20 cellular contexts compared by ENCODE assay signal in genomic region chr7:1851731-1852531, GRCh38.
DNase-seq lines count a peak whose midpoint lies in the region; ATAC-seq and TF ChIP-seq lines count a peak whose summit lies in the region.
"Had no signal": no experiment of that assay in that cellular context is flagged by ENCODE, and none has a peak within 500 bp of the region (broad histone marks: within the 10 kb centered on the region; RNA-seq: fewer than 3 reads in every experiment).

No MANE protein-coding gene starts in this region.

- ATAC-seq in activated CD8-positive, alpha-beta memory T cell treated with anti-CD3 and anti-CD28 coated beads, Interleukin-2, amount 10 ng/mL, durations not matched to agents 7 days and 5 days, result no peak
- no peak for ATAC-seq in HG03097 (IDR thresholded peaks at IDR 0.05; ENCODE audit: low FRiP score, unreplicated experiment)
- ATAC-seq: activated CD4-positive, CD25-positive, alpha-beta regulatory T cell treated with anti-CD3 and anti-CD28 coated beads, Interleukin-2, amount 50 U/mL, for 24 hours; CD8-positive, alpha-beta T cell; gastrocnemius medialis; stimulated activated naive CD8-positive, alpha-beta T cell treated with anti-CD3 and anti-CD28 coated beads, Interleukin-15, amount 100 ng/mL, for 72 hours; T-helper 17 cell had no signal

- H3K27ac Mint-ChIP-seq in activated CD8-positive, alpha-beta memory T cell treated with anti-CD3 and anti-CD28 coated beads, Interleukin-2, amount 10 ng/mL, durations not matched to agents 7 days and 5 days, result no peak overlapping the region
- H3K27ac Mint-ChIP-seq: dendritic cell treated with granulocyte-macrophage colony-stimulating factor and Interleukin-4, amounts not matched to agents 40 ng/mL and 50 ng/mL, for 4 days; T-helper 17 cell had no signal

- no peak overlapping the region for H3K4me3 Mint-ChIP-seq in activated CD8-positive, alpha-beta memory T cell treated with anti-CD3 and anti-CD28 coated beads, Interleukin-2, amount 10 ng/mL, durations not matched to agents 7 days and 5 days
- H3K4me3 Mint-ChIP-seq: CD8-positive, alpha-beta T cell; dendritic cell treated with granulocyte-macrophage colony-stimulating factor and Interleukin-4, amounts not matched to agents 40 ng/mL and 50 ng/mL, for 4 days; naive B cell; stimulated activated naive CD8-positive, alpha-beta T cell treated with anti-CD3 and anti-CD28 coated beads, Interleukin-15, amount 100 ng/mL, for 72 hours; T-helper 17 cell had no signal

- DNase-seq in activated CD8-positive, alpha-beta memory T cell treated with anti-CD3 and anti-CD28 coated beads, Interleukin-2, amount 50 U/mL, for 4 hours, result peak; percentile 7
- DNase-seq in activated CD8-positive, alpha-beta memory T cell treated with anti-CD3 and anti-CD28 coated beads, Interleukin-2, amount 10 ng/mL, durations not matched to agents 7 days and 5 days, result no peak
- peak; percentile 90 for DNase-seq in NCI-H510A (lab: John Stamatoyannopoulos, UW)
- peak; percentile 64 for DNase-seq in left kidney (ENCODE audit: low read depth, low spot score)
- DNase-seq in sigmoid colon, result peak; percentile 55
- DNase-seq in MV-4-11 (lab: John Stamatoyannopoulos, UW), result no peak
- DNase-seq in prostate gland (ENCODE audit: low spot score), result no peak
- DNase-seq: activated gamma-delta T cell; mammary epithelial cell; naive B cell; NCI-H1417 treated with DMSO at 0.1 percent for 48 hours; SHP77 treated with DMSO at 0.1 percent for 48 hours; stimulated activated naive CD8-positive, alpha-beta T cell treated with anti-CD3 and anti-CD28 coated beads, Interleukin-15, amount 100 ng/mL, for 72 hours had no signal

- no peaks in the 10 kb centered on the region for H3K9me3 Mint-ChIP-seq in activated CD8-positive, alpha-beta memory T cell treated with anti-CD3 and anti-CD28 coated beads, Interleukin-2, amount 10 ng/mL, durations not matched to agents 7 days and 5 days (ENCODE audit: low read depth)
- H3K9me3 Mint-ChIP-seq: CD8-positive, alpha-beta T cell; dendritic cell treated with granulocyte-macrophage colony-stimulating factor and Interleukin-4, amounts not matched to agents 40 ng/mL and 50 ng/mL, for 4 days; naive B cell; stimulated activated naive CD8-positive, alpha-beta T cell treated with anti-CD3 and anti-CD28 coated beads, Interleukin-15, amount 100 ng/mL, for 72 hours had no signal

- H3K9me3 ChIP-seq in sigmoid colon (no peaks in the 10 kb centered on the region), prostate gland (no peaks in the 10 kb centered on the region)
- H3K9me3 ChIP-seq: gastrocnemius medialis had no signal

- no peaks in the 10 kb centered on the region for H3K27me3 Mint-ChIP-seq in activated CD8-positive, alpha-beta memory T cell treated with anti-CD3 and anti-CD28 coated beads, Interleukin-2, amount 10 ng/mL, durations not matched to agents 7 days and 5 days
- H3K27me3 Mint-ChIP-seq: dendritic cell treated with granulocyte-macrophage colony-stimulating factor and Interleukin-4, amounts not matched to agents 40 ng/mL and 50 ng/mL, for 4 days; naive B cell; stimulated activated naive CD8-positive, alpha-beta T cell treated with anti-CD3 and anti-CD28 coated beads, Interleukin-15, amount 100 ng/mL, for 72 hours; T-helper 17 cell had no signal

- WGBS in sigmoid colon, 2 donors, result 93 to 94% methylated on average over 26 of the region's 26 CpGs
- 79% methylated on average over 25 of the region's 26 CpGs for WGBS in prostate gland

- H3K36me3 ChIP-seq in sigmoid colon, result no peaks in the 10 kb centered on the region
- H3K36me3 ChIP-seq in prostate gland, result no peaks in the 10 kb centered on the region
- H3K36me3 ChIP-seq: gastrocnemius medialis had no signal

- TF ChIP-seq POLR2A in sigmoid colon (IDR thresholded peaks at IDR 0.05) (no peak), prostate gland (IDR thresholded peaks at IDR 0.05) (no peak)

- intact Hi-C loops in sigmoid colon (cut with DNase I), result no loop called here
- intact Hi-C loops in prostate gland (cut with DNase I), result no loop called here

- H3K4me1 ChIP-seq in sigmoid colon (no peaks in the 10 kb centered on the region), prostate gland (replicated peaks) (no peaks in the 10 kb centered on the region)

- H3K36me3 Mint-ChIP-seq in activated CD8-positive, alpha-beta memory T cell treated with anti-CD3 and anti-CD28 coated beads, Interleukin-2, amount 10 ng/mL, durations not matched to agents 7 days and 5 days, result peaks cover 5% of the 10 kb centered on the region
- H3K36me3 Mint-ChIP-seq: naive B cell had no signal

- no peak for TF ChIP-seq EP300 in sigmoid colon (IDR thresholded peaks at IDR 0.05)

- TF ChIP-seq CTCF in sigmoid colon (IDR thresholded peaks at IDR 0.05), result no peak
- no peak for TF ChIP-seq CTCF in prostate gland (IDR thresholded peaks at IDR 0.05)

- H3K4me1 Mint-ChIP-seq in activated CD8-positive, alpha-beta memory T cell treated with anti-CD3 and anti-CD28 coated beads, Interleukin-2, amount 10 ng/mL, durations not matched to agents 7 days and 5 days, result peaks cover 18% of the 10 kb centered on the region

- H3K4me3 ChIP-seq in sigmoid colon (no peak overlapping the region), prostate gland (no peak overlapping the region)
- H3K4me3 ChIP-seq: gastrocnemius medialis had no signal

- CTCF ChIA-PET in activated CD8-positive, alpha-beta memory T cell treated with anti-CD3 and anti-CD28 coated beads, Interleukin-2, amount 10 ng/mL, durations not matched to agents 7 days and 5 days (lab: Charles Lee), result no interaction called here

- H3K27ac ChIP-seq in sigmoid colon (no peak overlapping the region), prostate gland (no peak overlapping the region)
- H3K27ac ChIP-seq: epithelial cell of prostate had no signal

- H3K27me3 ChIP-seq in sigmoid colon (no peaks in the 10 kb centered on the region), prostate gland (replicated peaks; ENCODE audit: insufficient read depth) (no peaks in the 10 kb centered on the region)
- H3K27me3 ChIP-seq: gastrocnemius medialis had no signal

Comparison
In these comparisons a context has a peak if more than half of its experiments do, and no peak if none do; other contexts are left out.
1. DNase-seq: peak in activated CD8-positive, alpha-beta memory T cell treated with anti-CD3 and anti-CD28 coated beads, Interleukin-2, amount 50 U/mL, for 4 hours (single experiment), NCI-H510A (single experiment), left kidney (single experiment) and sigmoid colon (single experiment); none in activated CD8-positive, alpha-beta memory T cell treated with anti-CD3 and anti-CD28 coated beads, Interleukin-2, amount 10 ng/mL, durations not matched to agents 7 days and 5 days (single experiment), MV-4-11 (single experiment) and prostate gland (single experiment).